In genomic region chr2:177392373-177393246, GRCh38 we compare ENCODE assay signal across 8 cellular contexts. TPM values are rescaled to one million over a fixed set of nuclear protein-coding genes. Genes with fewer than 3 reads are reported as not detected.
DNase-seq lines count a peak whose midpoint lies in the region; ATAC-seq and TF ChIP-seq lines count a peak whose summit lies in the region.

Gene AGPS, plus strand, starts transcription at chr2:177392773. Its CDS starts 17 bp downstream, at chr2:177392790.

- peak within 1 kb of the TSS; percentile 93 for H3K23ac ChIP-seq in neuronal stem cell (ENCODE audit: low read depth, low read length, poor library complexity)

- peak; percentile 89 for ATAC-seq in GM21576 (IDR thresholded peaks at IDR 0.05; ENCODE audit: unreplicated experiment)

- H3K9me3 Mint-ChIP-seq in IgD-negative memory B cell: no peaks in the 10 kb centered on the region

- H2BK15ac ChIP-seq in neuronal stem cell (ENCODE audit: low read length): no peak within 1 kb of the TSS

- H2BK120ac ChIP-seq in neuronal stem cell (ENCODE audit: low read depth, low read length): peak within 1 kb of the TSS; percentile 87

- H2BK5ac ChIP-seq in neuronal stem cell (ENCODE audit: low read length): no peak within 1 kb of the TSS

- peak within 1 kb of the TSS; percentile 67 to 98 for H3K4me3 ChIP-seq in neuronal stem cell (ENCODE audit: low read length in 2 of 2)

- H3K27ac ChIP-seq in RWPE1: peak within 1 kb of the TSS; percentile 80
- H3K27ac ChIP-seq in neuronal stem cell (replicated peaks; ENCODE audit: low read length): no peak within 1 kb of the TSS

- peaks cover 2 to 4% of the 10 kb centered on the region in 2 donors for H3K4me1 ChIP-seq in neuronal stem cell (ENCODE audit: control insufficient read depth in 2 of 2, insufficient read depth in 1 of 2, low read depth in 1 of 2, low read length in 2 of 2)

- peak within 1 kb of the TSS; percentile 97 for H3K9ac ChIP-seq in neuronal stem cell (ENCODE audit: low read depth, low read length, poor library complexity)

- DNase-seq in DMS79 (lab: John Stamatoyannopoulos, UW): peak; percentile 78
- DNase-seq in RWPE1 (ENCODE audit: low spot score): peak; percentile 55
- DNase-seq in activated effector memory CD4-positive, alpha-beta T cell treated with anti-CD3 and anti-CD28 coated beads, Interleukin-2, amount 50 U/mL, for 16 hours: peak; percentile 91
- peak; percentile 57 for DNase-seq in foreskin melanocyte
- peak; percentile 65 for DNase-seq in neuronal stem cell (ENCODE audit: low spot score)

- H3K36me3 Mint-ChIP-seq in IgD-negative memory B cell: peaks cover 5% of the 10 kb centered on the region

- peak within 1 kb of the TSS; percentile 91 to 97 (median 94) for H3K4me3 Mint-ChIP-seq in IgD-negative memory B cell

- no CpG with 5 or more reads among the region's 84 CpGs for WGBS in neuronal stem cell (ENCODE audit: extremely low coverage in 2 of 2, insufficient read length in 2 of 2, insufficient replicate concordance in 1 of 2), 2 donors

- H3K4me1 Mint-ChIP-seq in IgD-negative memory B cell: peaks cover 37 to 40% (median 38%) of the 10 kb centered on the region in 3 donors

- TF ChIP-seq CTCF in RWPE1 (conservative IDR thresholded peaks at IDR 0.05; ENCODE audit: low read depth): no peak
- TF ChIP-seq CTCF in subcutaneous adipose tissue (IDR thresholded peaks at IDR 0.05; ENCODE audit: low read depth): no peak

- peak within 1 kb of the TSS; percentile 94 for H4K8ac ChIP-seq in neuronal stem cell (ENCODE audit: low read depth, low read length)

- H3K27ac Mint-ChIP-seq in IgD-negative memory B cell: peak within 1 kb of the TSS; percentile 48 to 90 (median 82)

- peak within 1 kb of the TSS; percentile 89 for H3K14ac ChIP-seq in neuronal stem cell (ENCODE audit: low read length)

- CTCF ChIA-PET in RWPE1 (lab: Yijun Ruan, JAX): interaction anchor here (0.6 to 1.5 kb wide), 5 partner anchors 22 to 1153 kb away, joined by 3 to 12 read pairs (median 3); no protein-coding TSS in a partner anchor

- POLR2A ChIA-PET in RWPE1 (lab: Yijun Ruan, JAX; ENCODE audit: low non-redundant PET): no interaction called here

- H4K91ac ChIP-seq in neuronal stem cell (ENCODE audit: low read depth, low read length, poor library complexity): no peak within 1 kb of the TSS

- H3K36me3 ChIP-seq in neuronal stem cell (replicated peaks in 1 of 2; ENCODE audit: control insufficient read depth in 2 of 2, insufficient read depth in 2 of 2, low read length in 2 of 2): peaks cover 0 to 3% of the 10 kb centered on the region in 2 donors

- no peak within 1 kb of the TSS for H2BK12ac ChIP-seq in neuronal stem cell (ENCODE audit: low read length)

- H2AFZ ChIP-seq in neuronal stem cell (ENCODE audit: low read length): peak within 1 kb of the TSS; percentile 96

- peak within 1 kb of the TSS; percentile 69 for H3K4ac ChIP-seq in neuronal stem cell (ENCODE audit: low read length)

- H3K9me3 ChIP-seq in neuronal stem cell (replicated peaks in 1 of 2; ENCODE audit: control insufficient read depth in 2 of 2, insufficient read depth in 1 of 2, low read depth in 1 of 2, low read length in 2 of 2): no peaks in the 10 kb centered on the region

- peak within 1 kb of the TSS; percentile 82 for H3K4me2 ChIP-seq in neuronal stem cell (ENCODE audit: insufficient read depth, low read length, poor library complexity, severe bottlenecking)

- no peaks in the 10 kb centered on the region for H3K27me3 Mint-ChIP-seq in IgD-negative memory B cell

- no peaks in the 10 kb centered on the region for H3K27me3 ChIP-seq in neuronal stem cell (ENCODE audit: control insufficient read depth in 3 of 3, insufficient read depth in 3 of 3, low read depth in 1 of 3, low read length in 3 of 3)

- peaks cover 2% of the 10 kb centered on the region for H3K79me1 ChIP-seq in neuronal stem cell (ENCODE audit: low read depth, low read length)

- H3K18ac ChIP-seq in neuronal stem cell (ENCODE audit: low read length): peak within 1 kb of the TSS; percentile 98

- H2AK5ac ChIP-seq in neuronal stem cell (ENCODE audit: low read depth, low read length): peak within 1 kb of the TSS; percentile 88

RNA-seq across cellular contexts. Expression of gene AGPS, which starts in this region (rescaled TPM):
- polyA plus RNA-seq in IgD-negative memory B cell: 11.7 TPM
- polyA plus RNA-seq in neuronal stem cell (2013, experiment 1 of 2): 21.5 TPM
- polyA plus RNA-seq in neuronal stem cell (2013, experiment 2 of 2): 22.3 TPM
- total RNA-seq in subcutaneous adipose tissue: 10 to 100 TPM; 32.4 to 56.8 (median 38.5) TPM
